Comparison of ENCODE assay signal across 15 cellular contexts in the genomic region with DNA sequence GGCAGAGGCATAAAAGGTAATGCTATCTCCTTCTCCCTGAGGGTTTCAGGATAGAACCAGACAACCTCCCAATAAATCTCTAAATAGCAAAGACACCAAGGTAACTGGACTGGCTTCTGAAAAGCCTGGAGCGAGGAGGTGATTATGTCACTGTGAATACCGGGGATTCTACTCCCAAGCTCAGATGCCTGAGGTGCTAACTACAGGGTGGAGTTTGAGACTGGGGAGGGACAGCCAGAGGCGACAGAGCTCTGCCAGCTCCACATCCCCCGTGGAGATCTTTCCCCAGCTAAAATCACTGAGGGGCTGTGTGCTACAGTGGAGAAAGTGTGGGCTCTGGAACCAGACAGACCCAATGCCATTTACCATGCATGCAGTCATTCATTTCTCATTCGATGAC. TPM values are rescaled to one million over a fixed set of nuclear protein-coding genes. Genes with fewer than 3 reads are reported as not detected.
DNase-seq lines count a peak whose midpoint lies in the region; ATAC-seq and TF ChIP-seq lines count a peak whose summit lies in the region.
"Had no signal": no experiment of that assay in that cellular context is flagged by ENCODE, and none has a peak within 500 bp of the region (broad histone marks: within the 10 kb centered on the region; RNA-seq: fewer than 3 reads in every experiment).

No MANE protein-coding gene starts in this region.

- H3K9me3 ChIP-seq in cardiac muscle cell (ENCODE audit: low read depth) (no peaks in the 10 kb centered on the region), right cardiac atrium (ENCODE audit: control insufficient read depth, low read length) (no peaks in the 10 kb centered on the region), WERI-Rb-1 (ENCODE audit: severe bottlenecking) (no peaks in the 10 kb centered on the region)
- H3K9me3 ChIP-seq: BLaER1, Caco-2, HAP-1 had no signal

- H3K36me3 ChIP-seq in cardiac muscle cell (no peaks in the 10 kb centered on the region), WERI-Rb-1 (no peaks in the 10 kb centered on the region)
- H3K36me3 ChIP-seq: BLaER1, HAP-1 had no signal

- peaks cover 30% of the 10 kb centered on the region for H3K4me1 Mint-ChIP-seq in mesothelial cell of epicardium
- peaks cover 37% of the 10 kb centered on the region for H3K4me1 Mint-ChIP-seq in type B pancreatic cell (ENCODE audit: unreplicated experiment)
- peaks cover 0 to under 1% of the 10 kb centered on the region in 2 donors for H3K4me1 Mint-ChIP-seq in natural killer cell treated with Interleukin-12 subunit alpha and Interleukin-12 subunit beta and Interleukin-15 and Interleukin-18, amount 100 ng/mL, for 72 hours (ENCODE audit: low read depth in 2 of 2)
- H3K4me1 Mint-ChIP-seq: CD8-positive, alpha-beta memory T cell had no signal

- TF ChIP-seq CTCF in cardiac muscle cell (IDR thresholded peaks at IDR 0.05; ENCODE audit: low read depth, low read length): no peak
- TF ChIP-seq CTCF in WERI-Rb-1 (IDR thresholded peaks at IDR 0.05; ENCODE audit: low read depth, low read length): no peak
- no peak for TF ChIP-seq CTCF in mesothelial cell of epicardium (IDR thresholded peaks at IDR 0.05; ENCODE audit: unreplicated experiment)
- TF ChIP-seq CTCF in type B pancreatic cell (conservative IDR thresholded peaks at IDR 0.05): no peak

- H3K36me3 Mint-ChIP-seq in mesothelial cell of epicardium (no peaks in the 10 kb centered on the region), type B pancreatic cell (no peaks in the 10 kb centered on the region)
- no peaks in the 10 kb centered on the region for H3K36me3 Mint-ChIP-seq in natural killer cell treated with Interleukin-12 subunit alpha and Interleukin-12 subunit beta and Interleukin-15 and Interleukin-18, amount 100 ng/mL, for 72 hours

- peaks cover 21% of the 10 kb centered on the region for H3K4me1 ChIP-seq in cardiac muscle cell (ENCODE audit: low read depth)
- no peaks in the 10 kb centered on the region for H3K4me1 ChIP-seq in right cardiac atrium (ENCODE audit: control insufficient read depth, insufficient read depth, low read length)
- H3K4me1 ChIP-seq: Caco-2 had no signal

- H3K27me3 Mint-ChIP-seq in mesothelial cell of epicardium (ENCODE audit: low read depth): no peaks in the 10 kb centered on the region
- no peaks in the 10 kb centered on the region for H3K27me3 Mint-ChIP-seq in type B pancreatic cell
- peaks cover 0 to under 1% of the 10 kb centered on the region in 2 donors for H3K27me3 Mint-ChIP-seq in natural killer cell treated with Interleukin-12 subunit alpha and Interleukin-12 subunit beta and Interleukin-15 and Interleukin-18, amount 100 ng/mL, for 72 hours

- ATAC-seq in right cardiac atrium: no peak
- ATAC-seq in HG03045 (IDR thresholded peaks at IDR 0.05; ENCODE audit: unreplicated experiment): no peak
- ATAC-seq in natural killer cell treated with Interleukin-12 subunit alpha and Interleukin-12 subunit beta and Interleukin-15 and Interleukin-18, amount 100 ng/mL, for 72 hours: no peak

- no peaks in the 10 kb centered on the region for H3K9me3 Mint-ChIP-seq in mesothelial cell of epicardium
- no peaks in the 10 kb centered on the region for H3K9me3 Mint-ChIP-seq in type B pancreatic cell
- no peaks in the 10 kb centered on the region for H3K9me3 Mint-ChIP-seq in natural killer cell treated with Interleukin-12 subunit alpha and Interleukin-12 subunit beta and Interleukin-15 and Interleukin-18, amount 100 ng/mL, for 72 hours
- H3K9me3 Mint-ChIP-seq: CD8-positive, alpha-beta memory T cell; HFFc6 had no signal

- intact Hi-C loops in right cardiac atrium (cut with DNase I): no loop called here

- H3K27ac ChIP-seq in cardiac muscle cell: peak overlapping the region; percentile 66
- H3K27ac ChIP-seq in right cardiac atrium (ENCODE audit: low read length): no peak overlapping the region
- H3K27ac ChIP-seq in WERI-Rb-1: peak overlapping the region; percentile 76
- H3K27ac ChIP-seq: BLaER1 had no signal

- no peaks in the 10 kb centered on the region for H3K27me3 ChIP-seq in cardiac muscle cell
- H3K27me3 ChIP-seq in right cardiac atrium (ENCODE audit: control insufficient read depth, insufficient read depth): no peaks in the 10 kb centered on the region
- no peaks in the 10 kb centered on the region for H3K27me3 ChIP-seq in WERI-Rb-1 (ENCODE audit: insufficient read depth, low read depth, severe bottlenecking)
- H3K27me3 ChIP-seq: BLaER1 had no signal

- H3K27ac Mint-ChIP-seq in mesothelial cell of epicardium (peak overlapping the region; percentile 47), type B pancreatic cell (peak overlapping the region; percentile 11)
- no peak overlapping the region for H3K27ac Mint-ChIP-seq in natural killer cell treated with Interleukin-12 subunit alpha and Interleukin-12 subunit beta and Interleukin-15 and Interleukin-18, amount 100 ng/mL, for 72 hours
- H3K27ac Mint-ChIP-seq: CD8-positive, alpha-beta memory T cell; HFFc6 had no signal

- H3K4me3 Mint-ChIP-seq in mesothelial cell of epicardium (no peak overlapping the region), type B pancreatic cell (no peak overlapping the region)
- H3K4me3 Mint-ChIP-seq in natural killer cell treated with Interleukin-12 subunit alpha and Interleukin-12 subunit beta and Interleukin-15 and Interleukin-18, amount 100 ng/mL, for 72 hours: no peak overlapping the region
- H3K4me3 Mint-ChIP-seq: CD8-positive, alpha-beta memory T cell; HFFc6 had no signal

- DNase-seq in cardiac muscle cell (ENCODE audit: low read depth in 1 of 2, low spot score in 1 of 2) (no peak), right cardiac atrium (no peak), WERI-Rb-1 (no peak), mesothelial cell of epicardium (ENCODE audit: low spot score in 2 of 2, unreplicated experiment in 2 of 2) (no peak), type B pancreatic cell (ENCODE audit: extremely low spot score, unreplicated experiment) (no peak), DMS79 treated with DMSO at 0.1 percent for 48 hours (lab: John Stamatoyannopoulos, UW) (no peak)
- no peak for DNase-seq in natural killer cell treated with Interleukin-12 subunit alpha and Interleukin-12 subunit beta and Interleukin-15 and Interleukin-18, amount 100 ng/mL, for 72 hours (ENCODE audit: low spot score)
- DNase-seq: 8988T; AML-193; CD8-positive, alpha-beta memory T cell; HFFc6 had no signal

- H3K4me3 ChIP-seq in cardiac muscle cell: no peak overlapping the region
- no peak overlapping the region for H3K4me3 ChIP-seq in right cardiac atrium (ENCODE audit: low read length)
- no peak overlapping the region for H3K4me3 ChIP-seq in WERI-Rb-1 (ENCODE audit: low read depth, low read length)
- H3K4me3 ChIP-seq: BLaER1, HAP-1 had no signal

- WGBS in right cardiac atrium: 68% methylated on average over 5 of the region's 5 CpGs

RNA-seq across cellular contexts. Expression of gene SLC45A3, which starts 7.9 kb away (rescaled TPM):
- 4.9 and 10.4 TPM in 2 replicates for total RNA-seq in cardiac muscle cell
- 3.8 and 7.8 TPM in 2 replicates for polyA plus RNA-seq in cardiac muscle cell
- total RNA-seq in right cardiac atrium: 1 to 10 TPM; 1.5 to 3.6 (median 2.6) TPM
- 1.5 TPM for polyA plus RNA-seq in right cardiac atrium
- 7.0 to 7.5 TPM (median 7.1 TPM) in 3 replicates for total RNA-seq in mesothelial cell of epicardium
- total RNA-seq in type B pancreatic cell (ENCODE audit: low replicate concordance): 3.9 and 4.2 TPM in 2 replicates
- total RNA-seq in natural killer cell treated with Interleukin-12 subunit alpha and Interleukin-12 subunit beta and Interleukin-15 and Interleukin-18, amount 100 ng/mL, for 72 hours: 1 to 10 TPM in 1 of 2 donors, under 1 TPM in 1; 0.64 to 5.1 TPM
- polyA plus RNA-seq: CD8-positive, alpha-beta memory T cell had no signal

RNA-seq across cellular contexts. Expression of gene ELK4, which starts 56.4 kb away (rescaled TPM):
- 9.1 and 13.0 TPM in 2 replicates for total RNA-seq in cardiac muscle cell
- polyA plus RNA-seq in cardiac muscle cell: 1.8 and 4.9 TPM in 2 replicates
- 10 to 100 TPM; 39.7 to 45.0 (median 43.2) TPM for total RNA-seq in right cardiac atrium
- 6.3 TPM for polyA plus RNA-seq in right cardiac atrium
- 32.2 to 36.8 TPM (median 34.8 TPM) in 3 replicates for total RNA-seq in mesothelial cell of epicardium
- total RNA-seq in type B pancreatic cell (ENCODE audit: low replicate concordance): 20.9 and 27.6 TPM in 2 replicates
- 10 to 100 TPM; 78.7 to 97.8 TPM for total RNA-seq in natural killer cell treated with Interleukin-12 subunit alpha and Interleukin-12 subunit beta and Interleukin-15 and Interleukin-18, amount 100 ng/mL, for 72 hours

Comparison
In these comparisons a context has a peak if more than half of its experiments do, and no peak if none do; other contexts are left out.
1. H3K27ac Mint-ChIP-seq: peak in mesothelial cell of epicardium (single experiment) and type B pancreatic cell (single experiment); none in natural killer cell treated with Interleukin-12 subunit alpha and Interleukin-12 subunit beta and Interleukin-15 and Interleukin-18, amount 100 ng/mL, for 72 hours (0 of 2).